17 cellular contexts compared by ENCODE assay signal in genomic region chr3:108455212-108455705, GRCh38. TPM values are rescaled to one million over a fixed set of nuclear protein-coding genes. Genes with fewer than 3 reads are reported as not detected.
A peak's percentile ranks its signal among the peaks of the same experiment; 100 is the strongest.
DNase-seq lines count a peak whose midpoint lies in the region; ATAC-seq, FAIRE-seq and TF ChIP-seq lines count a peak whose summit lies in the region.
"Had no signal": no experiment of that assay in that cellular context is flagged by ENCODE, and none has a peak within 500 bp of the region (broad histone marks: within the 10 kb centered on the region; RNA-seq: fewer than 3 reads in every experiment).

No MANE protein-coding gene starts in this region.

- H3K79me2 ChIP-seq in PC-3 (ENCODE audit: low read length) (no peaks in the 10 kb centered on the region), K562 (ENCODE audit: control insufficient read depth, insufficient read depth, low read length) (no peaks in the 10 kb centered on the region)

- peak overlapping the region; percentile 18; the same call in 1 of the 2 replicates for H3K9ac ChIP-seq in PC-3 (ENCODE audit: low read length)
- H3K9ac ChIP-seq in K562 (ENCODE audit: insufficient read depth in 1 of 2, low read depth in 2 of 2, low read length in 2 of 2), result no peak overlapping the region

- in situ Hi-C loops in K562 (cut with MboI), result no loop called here

- no peaks in the 10 kb centered on the region for H3K9me2 ChIP-seq in PC-3 (replicated peaks; ENCODE audit: low read length)

- peak; percentile 80 for ATAC-seq in PC-3
- ATAC-seq in K562, result no peak
- ATAC-seq in GM21381 (IDR thresholded peaks at IDR 0.05; ENCODE audit: unreplicated experiment), result no peak
- ATAC-seq: CD8-positive, alpha-beta T cell had no signal

- H3K4me1 Mint-ChIP-seq in osteocyte (ENCODE audit: unreplicated experiment), result no peaks in the 10 kb centered on the region
- no peaks in the 10 kb centered on the region for H3K4me1 Mint-ChIP-seq in activated naive CD4-positive, alpha-beta T cell treated with anti-CD3 and anti-CD28 coated beads, Interleukin-2, amount 10 ng/mL, durations not matched to agents 7 days and 5 days

- TF ChIP-seq EP300 in K562 (IDR thresholded peaks at IDR 0.05; ENCODE audit: low read length), result no peak

- H3K27me3 Mint-ChIP-seq in osteocyte (ENCODE audit: unreplicated experiment), result no peaks in the 10 kb centered on the region
- peaks cover 17% of the 10 kb centered on the region for H3K27me3 Mint-ChIP-seq in activated naive CD4-positive, alpha-beta T cell treated with anti-CD3 and anti-CD28 coated beads, Interleukin-2, amount 10 ng/mL, durations not matched to agents 7 days and 5 days

- H3K4me3 Mint-ChIP-seq in osteocyte (ENCODE audit: unreplicated experiment), result no peak overlapping the region
- H3K4me3 Mint-ChIP-seq in activated naive CD4-positive, alpha-beta T cell treated with anti-CD3 and anti-CD28 coated beads, Interleukin-2, amount 10 ng/mL, durations not matched to agents 7 days and 5 days, result no peak overlapping the region
- H3K4me3 Mint-ChIP-seq: CD14-positive monocyte; CD8-positive, alpha-beta T cell had no signal

- H3K9me3 Mint-ChIP-seq in osteocyte (ENCODE audit: unreplicated experiment), result no peaks in the 10 kb centered on the region
- no peaks in the 10 kb centered on the region for H3K9me3 Mint-ChIP-seq in activated naive CD4-positive, alpha-beta T cell treated with anti-CD3 and anti-CD28 coated beads, Interleukin-2, amount 10 ng/mL, durations not matched to agents 7 days and 5 days

- H3F3A ChIP-seq in PC-3 (ENCODE audit: low read length, unreplicated experiment), result no peaks in the 10 kb centered on the region

- intact Hi-C loops in PC-3 (cut with micrococcal nuclease), result no loop called here
- intact Hi-C loops in K562 (cut with micrococcal nuclease), result no loop called here

- TF ChIP-seq RAD21 in K562 (CRISPR knock-in tag; conservative IDR thresholded peaks at IDR 0.05 in 1 of 2, IDR thresholded peaks at IDR 0.05 in 1 of 2), result no peak

- no peaks in the 10 kb centered on the region for H3K36me3 ChIP-seq in PC-3 (ENCODE audit: low read depth, low read length)
- no peaks in the 10 kb centered on the region for H3K36me3 ChIP-seq in K562 (ENCODE audit: control insufficient read depth, insufficient read depth, low read length)

- BruUV-seq in PC-3 (replicated peaks; lab: Mats Ljungman, UMichigan) (no TSS peak), K562 (replicated peaks; lab: Mats Ljungman, UMichigan) (no TSS peak)

- no peak for FAIRE-seq in K562 (lab: Jason Lieb, UNC)
- FAIRE-seq: D721Med, H54 had no signal

- DNase-seq in HCEC 1CT (peak; percentile 31), PC-3 (peak; percentile 21), K562 (ENCODE audit: extremely low read depth in 1 of 4, low spot score in 3 of 4) (no peak), iris pigment epithelial cell (ENCODE audit: low read depth) (peak; percentile 22), osteocyte (ENCODE audit: extremely low spot score, unreplicated experiment) (no peak)
- DNase-seq in stimulated activated naive CD4-positive, alpha-beta T cell (lab: John Stamatoyannopoulos, UW), result no peak
- DNase-seq in activated naive CD4-positive, alpha-beta T cell treated with anti-CD3 and anti-CD28 coated beads, Interleukin-2, amount 10 ng/mL, durations not matched to agents 7 days and 5 days, result no peak
- DNase-seq: CD8-positive, alpha-beta T cell; COR-L47; DMS153; DMS79 treated with DMSO at 0.1 percent for 48 hours; EL; GF-D8 had no signal

- H3K4me3 ChIP-seq in PC-3 (ENCODE audit: low read length), result no peak overlapping the region
- H3K4me3 ChIP-seq in K562, result no peak overlapping the region

- TF ChIP-seq POLR2A in K562 (conservative IDR thresholded peaks at IDR 0.05), result no peak

- no peaks in the 10 kb centered on the region for H3K36me3 Mint-ChIP-seq in osteocyte (ENCODE audit: unreplicated experiment)
- no peaks in the 10 kb centered on the region for H3K36me3 Mint-ChIP-seq in activated naive CD4-positive, alpha-beta T cell treated with anti-CD3 and anti-CD28 coated beads, Interleukin-2, amount 10 ng/mL, durations not matched to agents 7 days and 5 days
- H3K36me3 Mint-ChIP-seq: CD14-positive monocyte; CD8-positive, alpha-beta T cell had no signal

- H3K9me1 ChIP-seq in K562 (ENCODE audit: control insufficient read depth, insufficient read depth, low read length), result no peaks in the 10 kb centered on the region

- H3K4me2 ChIP-seq in PC-3 (ENCODE audit: low read length), result peak overlapping the region; percentile 9; the same call in 1 of the 2 replicates
- no peak overlapping the region for H3K4me2 ChIP-seq in K562 (ENCODE audit: insufficient read depth, low read length)

- H4K20me1 ChIP-seq in PC-3 (ENCODE audit: low read length) (no peaks in the 10 kb centered on the region), K562 (replicated peaks; ENCODE audit: control insufficient read depth, insufficient read depth, low read length) (no peaks in the 10 kb centered on the region)

- CTCF ChIA-PET in PC-3 (lab: Charles Lee), result interaction anchor here (0.6 kb wide), 1 partner anchor 23 kb away, joined by 3 read pairs; no protein-coding TSS in a partner anchor
- CTCF ChIA-PET in K562 (lab: Yijun Ruan, JAX; ENCODE audit: low intra/inter-chr PET ratio), result no interaction called here
- CTCF ChIA-PET in activated naive CD4-positive, alpha-beta T cell treated with anti-CD3 and anti-CD28 coated beads, Interleukin-2, amount 10 ng/mL, durations not matched to agents 7 days and 5 days (lab: Charles Lee), result no interaction called here

- H3K27ac ChIP-seq in PC-3 (ENCODE audit: low read length) (peak overlapping the region; percentile 59), K562 (ENCODE audit: extremely low read depth, low read depth, low read length) (no peak overlapping the region)

- H3K27ac Mint-ChIP-seq in osteocyte (ENCODE audit: unreplicated experiment), result no peak overlapping the region
- H3K27ac Mint-ChIP-seq in activated naive CD4-positive, alpha-beta T cell treated with anti-CD3 and anti-CD28 coated beads, Interleukin-2, amount 10 ng/mL, durations not matched to agents 7 days and 5 days, result no peak overlapping the region
- H3K27ac Mint-ChIP-seq: CD14-positive monocyte; CD8-positive, alpha-beta T cell had no signal

- POLR2A ChIA-PET in PC-3 (lab: Charles Lee; ENCODE audit: unreplicated experiment) (no interaction called here), K562 (lab: Yijun Ruan, JAX) (interaction anchor here (0.7 kb wide), 1 partner anchor 136 kb away, joined by 3 read pairs; no protein-coding TSS in a partner anchor)

- TF ChIP-seq CTCF in PC-3 (conservative IDR thresholded peaks at IDR 0.05; ENCODE audit: low read depth, low read length) (no peak), K562 (IDR thresholded peaks at IDR 0.05 in 2 of 3, conservative IDR thresholded peaks at IDR 0.05 in 1 of 3; ENCODE audit: insufficient read depth in 2 of 3, low read depth in 1 of 3, low read length in 3 of 3) (no peak), osteocyte (IDR thresholded peaks at IDR 0.05) (no peak)

- H3K27me3 ChIP-seq in PC-3 (ENCODE audit: low read length), result no peaks in the 10 kb centered on the region
- no peaks in the 10 kb centered on the region for H3K27me3 ChIP-seq in K562 (ENCODE audit: control insufficient read depth in 2 of 2, insufficient read depth in 2 of 2, low read length in 2 of 2)

- peaks cover 26% of the 10 kb centered on the region for H3K4me1 ChIP-seq in PC-3 (ENCODE audit: insufficient read depth, low read length)
- H3K4me1 ChIP-seq in K562 (replicated peaks in 1 of 2; ENCODE audit: control insufficient read depth in 2 of 2, insufficient read depth in 2 of 2, low read length in 2 of 2), result no peaks in the 10 kb centered on the region

- H2AFZ ChIP-seq in PC-3 (ENCODE audit: low read length) (no peak overlapping the region), K562 (ENCODE audit: low read depth, low read length) (no peak overlapping the region)

- 0% methylated on average over 2 of the region's 2 CpGs for WGBS in K562 (ENCODE audit: insufficient coverage, low coverage, missing lambda C conversion rate)

- H3K9me3 ChIP-seq in PC-3 (ENCODE audit: low read length) (no peaks in the 10 kb centered on the region), K562 (replicated peaks; ENCODE audit: control insufficient read depth, insufficient read depth, low read depth, low read length) (no peaks in the 10 kb centered on the region)

TF ChIP-seq in K562, 482 proteins besides CTCF, POLR2A, EP300 and RAD21:
- peak; percentile 62; the same call in 1 of the 2 replicates for TF ChIP-seq ZNF316 (IDR thresholded peaks at IDR 0.05)
- TF ChIP-seq PKNOX1 (IDR thresholded peaks at IDR 0.05), result no peak

RNA-seq across cellular contexts. Expression of gene MYH15, which starts 55.1 kb away (rescaled TPM):
- total RNA-seq in PC-3 (2014; rRNA removed) (2.4 and 2.8 TPM in 2 replicates), K562 (2014; rRNA removed) (0.14 and 0.24 TPM in 2 replicates), K562 (2014; rRNA removed; fragmentation: Illumina TruSeq; extraction: Trizol) (0.22 and 0.25 TPM in 2 replicates), K562 (2015; rRNA removed; fragmentation: Illumina TruSeq; extraction: Trizol) (0.08 and 0.11 TPM in 2 replicates), K562 (2021) (0.07 and 0.29 TPM in 2 replicates), osteocyte (0.05 and 0.08 TPM in 2 replicates)
- 0.14 TPM in 1 of 2 replicates, not detected in the other for total RNA-seq in K562 (2011; cell fraction: chromatin; rRNA removed; ENCODE audit: low replicate concordance)
- not detected in 2 replicates for total RNA-seq in K562 (2011; cell fraction: nucleolus; rRNA removed)
- 0.15 TPM in 1 of 2 replicates, not detected in the other for total RNA-seq in K562 (2011; cell fraction: nucleoplasm; rRNA removed)
- polyA plus RNA-seq in K562 (2011; rRNA removed) (0.03 and 0.04 TPM in 2 replicates), K562 (2014; fragmentation: Illumina TruSeq; extraction: Trizol) (0.12 and 0.17 TPM in 2 replicates), K562 (2014; fragmentation: Nextera tagmentation; extraction: Ambion mirVana) (under 1 TPM; 0.03 to 0.06 TPM), K562 (2014; rRNA removed) (0.08 and 0.19 TPM in 2 replicates)
- not detected in 2 replicates for polyA plus RNA-seq in K562 (2011; cell fraction: cytosol; rRNA removed)
- polyA plus RNA-seq in K562 (2011; cell fraction: nucleus; rRNA removed), result 0.03 and 0.06 TPM in 2 replicates
- 0.16 and 10.6 TPM in 2 replicates for polyA plus RNA-seq in K562 (2012)
- polyA minus RNA-seq in K562 (2011; rRNA and poly(A)+ RNA removed), result 0.03 and 0.04 TPM in 2 replicates
- not detected in 2 replicates for polyA minus RNA-seq in K562 (2011; cell fraction: cytosol; rRNA and poly(A)+ RNA removed)
- under 0.01 and 0.11 TPM in 2 replicates for polyA minus RNA-seq in K562 (2011; cell fraction: nucleus; rRNA and poly(A)+ RNA removed)
- polyA plus RNA-seq: CD14-positive monocyte had no signal

Comparison
In these comparisons a context has a peak if more than half of its experiments do, and no peak if none do; other contexts are left out.
1. DNase-seq: peak in HCEC 1CT (single experiment), PC-3 (single experiment) and iris pigment epithelial cell (single experiment); none in K562 (0 of 4), osteocyte (single experiment), stimulated activated naive CD4-positive, alpha-beta T cell (0 of 6) and activated naive CD4-positive, alpha-beta T cell treated with anti-CD3 and anti-CD28 coated beads, Interleukin-2, amount 10 ng/mL, durations not matched to agents 7 days and 5 days (single experiment).